Comparison of ENCODE assay signal across 8 cellular contexts in genomic region chr16:22373662-22374310, GRCh38. TPM values are rescaled to one million over a fixed set of nuclear protein-coding genes. Genes with fewer than 3 reads are reported as not detected.
DNase-seq lines count a peak whose midpoint lies in the region; TF ChIP-seq lines count a peak whose summit lies in the region.

No MANE protein-coding gene starts in this region.

- peak overlapping the region; percentile 71 for H2BK5ac ChIP-seq in neuronal stem cell (ENCODE audit: low read length)

- no peak overlapping the region for H3K4ac ChIP-seq in neuronal stem cell (ENCODE audit: low read length)

- H3K27me3 ChIP-seq in neuronal stem cell (ENCODE audit: control insufficient read depth in 3 of 3, insufficient read depth in 3 of 3, low read depth in 1 of 3, low read length in 3 of 3) = peaks cover 0 to 14% (median 8%) of the 10 kb centered on the region in 3 experiments

- H3K4me1 ChIP-seq in HEK293 (ENCODE audit: control insufficient read depth, insufficient read depth, low read length) (peaks cover 16% of the 10 kb centered on the region; the same call in 1 of the 2 replicates), neuronal stem cell (ENCODE audit: control insufficient read depth in 2 of 2, insufficient read depth in 1 of 2, low read depth in 1 of 2, low read length in 2 of 2) (peaks cover 0 to 7% of the 10 kb centered on the region in 2 donors)

- H3K27ac ChIP-seq in HEK293 (ENCODE audit: extremely low read depth, low read depth, low read length) (peak overlapping the region; percentile 56; the same call in 1 of the 2 replicates), neuronal stem cell (replicated peaks; ENCODE audit: low read length) (no peak overlapping the region)

- H2BK120ac ChIP-seq in neuronal stem cell (ENCODE audit: low read depth, low read length) = no peak overlapping the region

- peak overlapping the region; percentile 90 for H3K23ac ChIP-seq in neuronal stem cell (ENCODE audit: low read depth, low read length, poor library complexity)

- no CpG with 5 or more reads among the region's 51 CpGs for WGBS in neuronal stem cell (ENCODE audit: extremely low coverage in 2 of 2, insufficient read length in 2 of 2, insufficient replicate concordance in 1 of 2), 2 donors

- peaks cover 0 to 7% of the 10 kb centered on the region in 2 experiments; a peak in 1 of 3 replicates for H3K36me3 ChIP-seq in HEK293 (ENCODE audit: control insufficient read depth in 2 of 2, insufficient read depth in 1 of 2, low read length in 2 of 2)
- no peaks in the 10 kb centered on the region for H3K36me3 ChIP-seq in neuronal stem cell (replicated peaks in 1 of 2; ENCODE audit: control insufficient read depth in 2 of 2, insufficient read depth in 2 of 2, low read length in 2 of 2)

- TF ChIP-seq CTCF in GM12864 (IDR thresholded peaks at IDR 0.05; ENCODE audit: low read depth, low read length, missing control alignments) (no peak), HEK293 (tag by site-specific recombination; IDR thresholded peaks at IDR 0.05) (peak; percentile 11; the same call in 1 of the 2 replicates)

- H3K9ac ChIP-seq in neuronal stem cell (ENCODE audit: low read depth, low read length, poor library complexity) = peak overlapping the region; percentile 89

- peak overlapping the region; percentile 17 for H3K14ac ChIP-seq in neuronal stem cell (ENCODE audit: low read length)

- no peak overlapping the region for H2BK12ac ChIP-seq in neuronal stem cell (ENCODE audit: low read length)

- H3K79me1 ChIP-seq in neuronal stem cell (ENCODE audit: low read depth, low read length) = peaks cover 2% of the 10 kb centered on the region

- no peak overlapping the region for H2BK15ac ChIP-seq in neuronal stem cell (ENCODE audit: low read length)

- peak overlapping the region; percentile 66 for H3K4me3 ChIP-seq in GM12864 (ENCODE audit: low read depth, low read length)
- H3K4me3 ChIP-seq in HEK293 (ENCODE audit: low read depth, low read length) = peak overlapping the region; percentile 72
- peak overlapping the region; percentile 65 to 96 for H3K4me3 ChIP-seq in neuronal stem cell (ENCODE audit: low read length in 2 of 2)

- H2AFZ ChIP-seq in neuronal stem cell (ENCODE audit: low read length) = peak overlapping the region; percentile 100

- no peak overlapping the region for H4K91ac ChIP-seq in neuronal stem cell (ENCODE audit: low read depth, low read length, poor library complexity)

- no peak for DNase-seq in GM12864 (ENCODE audit: low read depth)
- peak; percentile 26 for DNase-seq in NCI-H146 treated with DMSO at 0.1 percent for 48 hours (lab: John Stamatoyannopoulos, UW; ENCODE audit: unreplicated experiment)
- DNase-seq in activated T-cell treated with anti-CD3 and anti-CD28 coated beads, Interleukin-2, amount 50 U/mL, for 48 hours = peak; percentile 65 to 67
- DNase-seq in fibroblast of peridontal ligament (ENCODE audit: extremely low read depth) = peak; percentile 24
- peak; percentile 23 for DNase-seq in neuronal stem cell (ENCODE audit: low spot score)
- no peak for DNase-seq in NCI-H187 (lab: John Stamatoyannopoulos, UW)
- no peak for DNase-seq in cerebellar nuclear complex (lab: John Stamatoyannopoulos, UW)

- H4K8ac ChIP-seq in neuronal stem cell (ENCODE audit: low read depth, low read length) = no peak overlapping the region

- H3K18ac ChIP-seq in neuronal stem cell (ENCODE audit: low read length) = peak overlapping the region; percentile 78

- CTCF ChIA-PET in HEK293 (lab: Yijun Ruan, JAX) = interaction anchor here (2.0 kb wide), 1 partner anchor 55 kb away, joined by 10 read pairs; no protein-coding TSS in a partner anchor

- POLR2A ChIA-PET in HEK293 (lab: Yijun Ruan, JAX) = interaction anchor here (1.0 to 2.5 kb wide), 3 partner anchors 13 to 16 kb away, joined by 3 to 20 read pairs (median 5); no protein-coding TSS in a partner anchor

- no peaks in the 10 kb centered on the region for H3K9me3 ChIP-seq in HEK293 (ENCODE audit: control insufficient read depth, insufficient read depth, low read depth, low read length)
- H3K9me3 ChIP-seq in neuronal stem cell (replicated peaks in 1 of 2; ENCODE audit: control insufficient read depth in 2 of 2, insufficient read depth in 1 of 2, low read depth in 1 of 2, low read length in 2 of 2) = no peaks in the 10 kb centered on the region

- peak overlapping the region; percentile 86 for H3K4me2 ChIP-seq in neuronal stem cell (ENCODE audit: insufficient read depth, low read length, poor library complexity, severe bottlenecking)

- peak overlapping the region; percentile 50 for H2AK5ac ChIP-seq in neuronal stem cell (ENCODE audit: low read depth, low read length)

TF ChIP-seq in HEK293, 187 proteins besides CTCF, POLR2A, EP300 and RAD21 (continues in another document):
- TF ChIP-seq ZNF792 (tag by site-specific recombination; IDR thresholded peaks at IDR 0.05) (no peak), TCF7L2 (IDR thresholded peaks at IDR 0.05; ENCODE audit: borderline replicate concordance, low read depth, low read length) (no peak), ZNF148 (tag by site-specific recombination; IDR thresholded peaks at IDR 0.05; ENCODE audit: borderline replicate concordance) (no peak), ZEB2 (tag by site-specific recombination; IDR thresholded peaks at IDR 0.05) (0 out of 2 replicates have a peak, but pooled peaks have one; percentile 26), ZNF768 (tag by site-specific recombination; IDR thresholded peaks at IDR 0.05) (no peak), ZNF76 (tag by site-specific recombination; IDR thresholded peaks at IDR 0.05; ENCODE audit: borderline replicate concordance, low read depth) (peak; percentile 21; the same call in 1 of the 2 replicates), ZBTB49 (tag by site-specific recombination; IDR thresholded peaks at IDR 0.05; ENCODE audit: low read depth) (no peak), ZNF560 (tag by site-specific recombination; IDR thresholded peaks at IDR 0.05; ENCODE audit: borderline replicate concordance) (no peak), ZBTB26 (tag by site-specific recombination; optimal IDR thresholded peaks at IDR 0.05) (peak; percentile 66), ZNF544 (tag by site-specific recombination; IDR thresholded peaks at IDR 0.05) (no peak), ZBTB20 (tag by site-specific recombination; IDR thresholded peaks at IDR 0.05) (peak; percentile 69; the same call in 1 of the 2 replicates), ZNF133 (tag by site-specific recombination; IDR thresholded peaks at IDR 0.05) (no peak), ZNF600 (tag by site-specific recombination; IDR thresholded peaks at IDR 0.05) (peak; percentile 58), ZSCAN5A (tag by site-specific recombination; IDR thresholded peaks at IDR 0.05) (no peak)

RNA-seq across cellular contexts. Expression of gene CDR2, which starts 0.6 kb away (rescaled TPM):
- polyA plus RNA-seq in neuronal stem cell (2013, experiment 1 of 2) = 17.4 TPM
- 17.2 TPM for polyA plus RNA-seq in neuronal stem cell (2013, experiment 2 of 2)

Comparison
In these comparisons a context has a peak if more than half of its experiments do, and no peak if none do; other contexts are left out.
1. DNase-seq: peak in NCI-H146 treated with DMSO at 0.1 percent for 48 hours (single experiment), activated T-cell treated with anti-CD3 and anti-CD28 coated beads, Interleukin-2, amount 50 U/mL, for 48 hours (2 of 2), fibroblast of peridontal ligament (single experiment) and neuronal stem cell (single experiment); none in GM12864 (single experiment), NCI-H187 (0 of 2) and cerebellar nuclear complex (0 of 2).
2. Peak in every context shown above with its lines, with median percentiles within 50 percentile points of each other: H3K4me3 ChIP-seq.